Comparison of ENCODE assay signal across 27 cellular contexts in the genomic region with DNA sequence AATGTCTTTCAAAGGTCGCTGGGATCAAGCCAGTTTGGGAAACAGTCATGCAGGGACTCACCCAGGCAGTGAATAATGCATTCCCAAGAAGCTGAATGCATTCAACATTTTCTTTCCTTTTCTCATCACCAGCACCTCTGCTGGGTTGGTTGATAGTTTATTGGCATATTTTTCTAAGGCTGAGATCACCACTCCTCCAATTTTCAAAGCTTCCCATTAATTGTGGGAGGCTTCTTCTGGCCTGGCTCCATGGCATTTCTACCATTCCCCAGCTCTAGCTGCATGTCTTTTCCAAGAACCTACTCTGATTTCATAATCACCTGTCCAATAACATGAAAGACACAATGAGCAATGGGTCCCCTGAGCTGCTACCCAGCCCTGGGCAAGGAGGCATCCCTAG. TPM values are rescaled to one million over a fixed set of nuclear protein-coding genes. Genes with fewer than 3 reads are reported as not detected.
DNase-seq lines count a peak whose midpoint lies in the region; ATAC-seq, FAIRE-seq and TF ChIP-seq lines count a peak whose summit lies in the region.
"Had no signal": no experiment of that assay in that cellular context is flagged by ENCODE, and none has a peak within 500 bp of the region (broad histone marks: within the 10 kb centered on the region; RNA-seq: fewer than 3 reads in every experiment).

No MANE protein-coding gene starts in this region.

- ATAC-seq in GM18868 (IDR thresholded peaks at IDR 0.05; ENCODE audit: unreplicated experiment): no peak
- no peak for ATAC-seq in HG02870 (IDR thresholded peaks at IDR 0.05; ENCODE audit: unreplicated experiment)
- ATAC-seq: activated T-cell treated with anti-CD3 and anti-CD28 coated beads, Interleukin-2, amount 50 U/mL, for 4 hours had no signal

- no peak overlapping the region for H3K4me3 ChIP-seq in AG09309 (ENCODE audit: control insufficient read depth, low read depth, low read length)
- H3K4me3 ChIP-seq in astrocyte (ENCODE audit: insufficient read depth, low read depth, low read length): no peak overlapping the region
- H3K4me3 ChIP-seq in kidney epithelial cell (ENCODE audit: low read depth, low read length): no peak overlapping the region
- H3K4me3 ChIP-seq: skin epidermis, stomach had no signal

- H3K36me3 ChIP-seq in astrocyte (ENCODE audit: insufficient read depth, low read length) (no peaks in the 10 kb centered on the region), kidney epithelial cell (ENCODE audit: control insufficient read depth, insufficient read depth, low read length) (no peaks in the 10 kb centered on the region)
- H3K36me3 ChIP-seq: stomach had no signal

- H3K27me3 ChIP-seq in astrocyte (ENCODE audit: insufficient read depth, low read length) (no peaks in the 10 kb centered on the region), kidney epithelial cell (ENCODE audit: control insufficient read depth, insufficient read depth, low read length) (no peaks in the 10 kb centered on the region)
- H3K27me3 ChIP-seq: stomach had no signal

- H3K36me3 Mint-ChIP-seq in astrocyte (ENCODE audit: low read depth, unreplicated experiment): no peaks in the 10 kb centered on the region
- H3K36me3 Mint-ChIP-seq: CD14-positive monocyte, type B pancreatic cell had no signal

- H3K9me3 Mint-ChIP-seq in astrocyte (ENCODE audit: unreplicated experiment): peaks cover 5% of the 10 kb centered on the region

- no peak overlapping the region for H3K9ac ChIP-seq in astrocyte (ENCODE audit: low read length)

- H3K27ac ChIP-seq in astrocyte (ENCODE audit: low read depth, low read length): no peak overlapping the region
- H3K27ac ChIP-seq: skin epidermis, stomach had no signal

- no peaks in the 10 kb centered on the region for H3K9me3 ChIP-seq in astrocyte (ENCODE audit: insufficient read depth, low read depth, low read length)

- TF ChIP-seq CTCF in AG09309 (IDR thresholded peaks at IDR 0.05; ENCODE audit: control insufficient read depth, insufficient read depth, low read depth, low read length, missing control alignments): no peak
- no peak for TF ChIP-seq CTCF in astrocyte (IDR thresholded peaks at IDR 0.05; ENCODE audit: insufficient read depth, low read depth, low read length)
- no peak for TF ChIP-seq CTCF in kidney epithelial cell (IDR thresholded peaks at IDR 0.05; ENCODE audit: insufficient read depth, low read length, poor library complexity, severe bottlenecking)

- no peak overlapping the region for H3K27ac Mint-ChIP-seq in astrocyte (ENCODE audit: unreplicated experiment)
- H3K27ac Mint-ChIP-seq: activated naive CD4-positive, alpha-beta T cell treated with anti-CD3 and anti-CD28 coated beads for 36 hours; CD14-positive monocyte; type B pancreatic cell had no signal

- DNase-seq in AG09309 (ENCODE audit: low read depth): peak; percentile 41
- peak; percentile 64 for DNase-seq in HCEC 1CT
- DNase-seq in astrocyte (ENCODE audit: low read depth): peak; percentile 82
- peak; percentile 19 for DNase-seq in kidney epithelial cell (ENCODE audit: low read depth)
- DNase-seq in NCI-H1105 (lab: John Stamatoyannopoulos, UW): no peak
- no peak for DNase-seq in amniotic stem cell (lab: John Stamatoyannopoulos, UW)
- DNase-seq: activated CD4-positive, alpha-beta T cell treated with anti-CD3 and anti-CD28 coated beads for 1 hour; activated CD8-positive, alpha-beta memory T cell treated with anti-CD3 and anti-CD28 coated beads for 24 hours; activated naive CD4-positive, alpha-beta T cell treated with anti-CD3 and anti-CD28 coated beads for 36 hours; activated T-cell treated with anti-CD3 and anti-CD28 coated beads, Interleukin-2, amount 50 U/mL, for 4 hours; anterior cingulate cortex; cerebellar nuclear complex; GDM1; head of caudate nucleus; Karpas-422; NCI-H2081 treated with DMSO at 0.1 percent for 48 hours; NCI-H510A treated with DMSO at 0.1 percent for 48 hours; stimulated activated CD4-positive, alpha-beta T cell treated with anti-CD3 and anti-CD28 coated beads, Interleukin-4, amount 100 ng/mL, for 1 hour; stomach had no signal

- no peak for FAIRE-seq in astrocyte (lab: Jason Lieb, UNC)
- FAIRE-seq: A204.1, GM12891, HTR-8/SVneo had no signal

- H3K4me2 ChIP-seq in astrocyte (ENCODE audit: low read length): no peak overlapping the region

- peaks cover 9% of the 10 kb centered on the region for H3K4me1 Mint-ChIP-seq in astrocyte (ENCODE audit: low read depth, unreplicated experiment)
- H3K4me1 Mint-ChIP-seq: CD14-positive monocyte had no signal

- H3K27me3 Mint-ChIP-seq in astrocyte (ENCODE audit: low read depth, unreplicated experiment): no peaks in the 10 kb centered on the region
- H3K27me3 Mint-ChIP-seq: type B pancreatic cell had no signal

- H3K79me2 ChIP-seq in astrocyte (ENCODE audit: insufficient read depth, low read length): no peaks in the 10 kb centered on the region

- H4K20me1 ChIP-seq in astrocyte (ENCODE audit: insufficient read depth, low read length): no peaks in the 10 kb centered on the region

- no peak overlapping the region for H3K4me3 Mint-ChIP-seq in astrocyte (ENCODE audit: unreplicated experiment)
- H3K4me3 Mint-ChIP-seq: activated naive CD4-positive, alpha-beta T cell treated with anti-CD3 and anti-CD28 coated beads for 36 hours; activated T-cell treated with anti-CD3 and anti-CD28 coated beads, Interleukin-2, amount 50 U/mL, for 4 hours; CD14-positive monocyte; type B pancreatic cell had no signal

- peaks cover 10% of the 10 kb centered on the region for H3K4me1 ChIP-seq in astrocyte (ENCODE audit: insufficient read depth, low read length)
- H3K4me1 ChIP-seq: stomach had no signal

- H2AFZ ChIP-seq in astrocyte (ENCODE audit: low read depth, low read length): no peak overlapping the region

RNA-seq across cellular contexts. Expression of a gene that starts 35.8 kb away (rescaled TPM):
- total RNA-seq in astrocyte (3.3 and 4.8 TPM in 2 replicates), kidney epithelial cell (5.6 and 7.5 TPM in 2 replicates)
- total RNA-seq: activated naive CD4-positive, alpha-beta T cell treated with anti-CD3 and anti-CD28 coated beads for 36 hours had no signal

Comparison
In these comparisons a context has a peak if more than half of its experiments do, and no peak if none do; other contexts are left out.
1. DNase-seq: peak in AG09309 (single experiment), HCEC 1CT (single experiment), astrocyte (single experiment) and kidney epithelial cell (single experiment); none in NCI-H1105 (single experiment) and amniotic stem cell (single experiment).